In genomic region chr1:25430073-25430665, GRCh38 we compare ENCODE assay signal across 1 cellular context.
TF ChIP-seq lines count a peak whose summit lies in the region.

No MANE protein-coding gene starts in this region.

TF ChIP-seq in HepG2, 621 proteins besides CTCF, POLR2A, EP300 and RAD21 (continued from another document):
- TF ChIP-seq, protein P1, sequence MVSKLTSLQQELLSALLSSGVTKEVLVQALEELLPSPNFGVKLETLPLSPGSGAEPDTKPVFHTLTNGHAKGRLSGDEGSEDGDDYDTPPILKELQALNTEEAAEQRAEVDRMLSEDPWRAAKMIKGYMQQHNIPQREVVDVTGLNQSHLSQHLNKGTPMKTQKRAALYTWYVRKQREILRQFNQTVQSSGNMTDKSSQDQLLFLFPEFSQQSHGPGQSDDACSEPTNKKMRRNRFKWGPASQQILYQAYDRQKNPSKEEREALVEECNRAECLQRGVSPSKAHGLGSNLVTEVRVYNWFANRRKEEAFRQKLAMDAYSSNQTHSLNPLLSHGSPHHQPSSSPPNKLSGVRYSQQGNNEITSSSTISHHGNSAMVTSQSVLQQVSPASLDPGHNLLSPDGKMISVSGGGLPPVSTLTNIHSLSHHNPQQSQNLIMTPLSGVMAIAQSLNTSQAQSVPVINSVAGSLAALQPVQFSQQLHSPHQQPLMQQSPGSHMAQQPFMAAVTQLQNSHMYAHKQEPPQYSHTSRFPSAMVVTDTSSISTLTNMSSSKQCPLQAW (CRISPR knock-in tag; IDR thresholded peaks at IDR 0.05): 0 out of 2 replicates have a peak, but pooled peaks have one; percentile 15
- TF ChIP-seq POLR2G (IDR thresholded peaks at IDR 0.05; ENCODE audit: low read depth, low read length) (peak; percentile 86), ZNF790 (CRISPR knock-in tag; IDR thresholded peaks at IDR 0.05; ENCODE audit: borderline replicate concordance) (0 out of 2 replicates have a peak, but pooled peaks have one; percentile 36), ZNF609 (CRISPR knock-in tag; IDR thresholded peaks at IDR 0.05; ENCODE audit: borderline replicate concordance) (0 out of 2 replicates have a peak, but pooled peaks have one; percentile 18), FOXA3 (CRISPR knock-in tag; IDR thresholded peaks at IDR 0.05) (peak; percentile 24; the same call in 1 of the 2 replicates), ZNF75D (CRISPR knock-in tag; IDR thresholded peaks at IDR 0.05; ENCODE audit: borderline replicate concordance) (no peak), ZGPAT (CRISPR knock-in tag; IDR thresholded peaks at IDR 0.05) (peak; percentile 50; the same call in 1 of the 2 replicates), TBX3 (IDR thresholded peaks at IDR 0.05; ENCODE audit: borderline replicate concordance) (0 out of 2 replicates have a peak, but pooled peaks have one; percentile 15), KLF12 (CRISPR knock-in tag; IDR thresholded peaks at IDR 0.05; ENCODE audit: borderline replicate concordance) (peak; percentile 75; the same call in 1 of the 2 replicates), ARID3A (IDR thresholded peaks at IDR 0.05; ENCODE audit: low read depth, low read length) (peak; percentile 6; the same call in 1 of the 2 replicates), SP4 (CRISPR knock-in tag; IDR thresholded peaks at IDR 0.05) (peak; percentile 82), ZNF275 (CRISPR knock-in tag; IDR thresholded peaks at IDR 0.05; ENCODE audit: borderline replicate concordance) (0 out of 2 replicates have a peak, but pooled peaks have one; percentile 36)
- TF ChIP-seq, protein P2, sequence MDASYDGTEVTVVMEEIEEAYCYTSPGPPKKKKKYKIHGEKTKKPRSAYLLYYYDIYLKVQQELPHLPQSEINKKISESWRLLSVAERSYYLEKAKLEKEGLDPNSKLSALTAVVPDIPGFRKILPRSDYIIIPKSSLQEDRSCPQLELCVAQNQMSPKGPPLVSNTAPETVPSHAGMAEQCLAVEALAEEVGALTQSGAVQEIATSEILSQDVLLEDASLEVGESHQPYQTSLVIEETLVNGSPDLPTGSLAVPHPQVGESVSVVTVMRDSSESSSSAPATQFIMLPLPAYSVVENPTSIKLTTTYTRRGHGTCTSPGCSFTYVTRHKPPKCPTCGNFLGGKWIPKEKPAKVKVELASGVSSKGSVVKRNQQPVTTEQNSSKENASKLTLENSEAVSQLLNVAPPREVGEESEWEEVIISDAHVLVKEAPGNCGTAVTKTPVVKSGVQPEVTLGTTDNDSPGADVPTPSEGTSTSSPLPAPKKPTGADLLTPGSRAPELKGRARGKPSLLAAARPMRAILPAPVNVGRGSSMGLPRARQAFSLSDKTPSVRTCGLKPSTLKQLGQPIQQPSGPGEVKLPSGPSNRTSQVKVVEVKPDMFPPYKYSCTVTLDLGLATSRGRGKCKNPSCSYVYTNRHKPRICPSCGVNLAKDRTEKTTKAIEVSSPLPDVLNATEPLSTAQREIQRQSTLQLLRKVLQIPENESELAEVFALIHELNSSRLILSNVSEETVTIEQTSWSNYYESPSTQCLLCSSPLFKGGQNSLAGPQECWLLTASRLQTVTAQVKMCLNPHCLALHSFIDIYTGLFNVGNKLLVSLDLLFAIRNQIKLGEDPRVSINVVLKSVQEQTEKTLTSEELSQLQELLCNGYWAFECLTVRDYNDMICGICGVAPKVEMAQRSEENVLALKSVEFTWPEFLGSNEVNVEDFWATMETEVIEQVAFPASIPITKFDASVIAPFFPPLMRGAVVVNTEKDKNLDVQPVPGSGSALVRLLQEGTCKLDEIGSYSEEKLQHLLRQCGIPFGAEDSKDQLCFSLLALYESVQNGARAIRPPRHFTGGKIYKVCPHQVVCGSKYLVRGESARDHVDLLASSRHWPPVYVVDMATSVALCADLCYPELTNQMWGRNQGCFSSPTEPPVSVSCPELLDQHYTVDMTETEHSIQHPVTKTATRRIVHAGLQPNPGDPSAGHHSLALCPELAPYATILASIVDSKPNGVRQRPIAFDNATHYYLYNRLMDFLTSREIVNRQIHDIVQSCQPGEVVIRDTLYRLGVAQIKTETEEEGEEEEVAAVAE (CRISPR knock-in tag; IDR thresholded peaks at IDR 0.05; ENCODE audit: borderline replicate concordance): peak; percentile 57; the same call in 1 of the 2 replicates
TF ChIP-seq in HepG2: peak in this region for 172.
